2 cellular contexts compared by ENCODE assay signal in the genomic region with DNA sequence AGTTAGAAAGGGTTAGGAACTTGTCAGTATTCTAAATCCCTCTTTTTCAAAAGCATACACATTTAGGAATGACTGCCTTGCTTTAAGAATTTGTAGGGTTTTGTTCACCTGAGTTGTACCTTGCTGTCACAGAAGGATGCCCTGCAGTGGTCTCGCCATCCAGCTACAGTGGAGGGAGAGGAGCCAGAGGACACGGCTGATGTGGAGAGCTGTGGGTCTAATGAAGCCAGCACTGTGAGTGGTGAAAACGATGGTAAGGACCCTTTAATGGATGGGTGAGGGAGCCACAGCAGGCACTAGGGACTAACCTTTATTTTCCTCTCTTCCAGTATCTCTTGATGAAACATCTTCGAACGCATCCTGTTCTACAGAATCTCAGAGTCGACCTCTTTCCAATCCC.
TF ChIP-seq lines count a peak whose summit lies in the region.

No MANE protein-coding gene starts in this region.

TF ChIP-seq in SK-N-SH, 30 proteins besides CTCF, POLR2A, EP300 and RAD21 (continued from another document):
- TF ChIP-seq, protein P1, sequence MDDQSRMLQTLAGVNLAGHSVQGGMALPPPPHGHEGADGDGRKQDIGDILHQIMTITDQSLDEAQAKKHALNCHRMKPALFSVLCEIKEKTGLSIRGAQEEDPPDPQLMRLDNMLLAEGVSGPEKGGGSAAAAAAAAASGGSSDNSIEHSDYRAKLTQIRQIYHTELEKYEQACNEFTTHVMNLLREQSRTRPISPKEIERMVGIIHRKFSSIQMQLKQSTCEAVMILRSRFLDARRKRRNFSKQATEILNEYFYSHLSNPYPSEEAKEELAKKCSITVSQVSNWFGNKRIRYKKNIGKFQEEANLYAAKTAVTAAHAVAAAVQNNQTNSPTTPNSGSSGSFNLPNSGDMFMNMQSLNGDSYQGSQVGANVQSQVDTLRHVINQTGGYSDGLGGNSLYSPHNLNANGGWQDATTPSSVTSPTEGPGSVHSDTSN (IDR thresholded peaks at IDR 0.05) = no peak

TF ChIP-seq in SK-N-SH treated with all-trans-retinoic acid at 6 μM for 48 hours, 23 proteins besides CTCF, POLR2A, EP300 and RAD21 (continued from another document):
- TF ChIP-seq, protein P2, sequence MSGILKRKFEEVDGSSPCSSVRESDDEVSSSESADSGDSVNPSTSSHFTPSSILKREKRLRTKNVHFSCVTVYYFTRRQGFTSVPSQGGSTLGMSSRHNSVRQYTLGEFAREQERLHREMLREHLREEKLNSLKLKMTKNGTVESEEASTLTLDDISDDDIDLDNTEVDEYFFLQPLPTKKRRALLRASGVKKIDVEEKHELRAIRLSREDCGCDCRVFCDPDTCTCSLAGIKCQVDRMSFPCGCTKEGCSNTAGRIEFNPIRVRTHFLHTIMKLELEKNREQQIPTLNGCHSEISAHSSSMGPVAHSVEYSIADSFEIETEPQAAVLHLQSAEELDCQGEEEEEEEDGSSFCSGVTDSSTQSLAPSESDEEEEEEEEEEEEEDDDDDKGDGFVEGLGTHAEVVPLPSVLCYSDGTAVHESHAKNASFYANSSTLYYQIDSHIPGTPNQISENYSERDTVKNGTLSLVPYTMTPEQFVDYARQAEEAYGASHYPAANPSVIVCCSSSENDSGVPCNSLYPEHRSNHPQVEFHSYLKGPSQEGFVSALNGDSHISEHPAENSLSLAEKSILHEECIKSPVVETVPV (CRISPR knock-in tag; IDR thresholded peaks at IDR 0.05) = no peak
- TF ChIP-seq, protein P3, sequence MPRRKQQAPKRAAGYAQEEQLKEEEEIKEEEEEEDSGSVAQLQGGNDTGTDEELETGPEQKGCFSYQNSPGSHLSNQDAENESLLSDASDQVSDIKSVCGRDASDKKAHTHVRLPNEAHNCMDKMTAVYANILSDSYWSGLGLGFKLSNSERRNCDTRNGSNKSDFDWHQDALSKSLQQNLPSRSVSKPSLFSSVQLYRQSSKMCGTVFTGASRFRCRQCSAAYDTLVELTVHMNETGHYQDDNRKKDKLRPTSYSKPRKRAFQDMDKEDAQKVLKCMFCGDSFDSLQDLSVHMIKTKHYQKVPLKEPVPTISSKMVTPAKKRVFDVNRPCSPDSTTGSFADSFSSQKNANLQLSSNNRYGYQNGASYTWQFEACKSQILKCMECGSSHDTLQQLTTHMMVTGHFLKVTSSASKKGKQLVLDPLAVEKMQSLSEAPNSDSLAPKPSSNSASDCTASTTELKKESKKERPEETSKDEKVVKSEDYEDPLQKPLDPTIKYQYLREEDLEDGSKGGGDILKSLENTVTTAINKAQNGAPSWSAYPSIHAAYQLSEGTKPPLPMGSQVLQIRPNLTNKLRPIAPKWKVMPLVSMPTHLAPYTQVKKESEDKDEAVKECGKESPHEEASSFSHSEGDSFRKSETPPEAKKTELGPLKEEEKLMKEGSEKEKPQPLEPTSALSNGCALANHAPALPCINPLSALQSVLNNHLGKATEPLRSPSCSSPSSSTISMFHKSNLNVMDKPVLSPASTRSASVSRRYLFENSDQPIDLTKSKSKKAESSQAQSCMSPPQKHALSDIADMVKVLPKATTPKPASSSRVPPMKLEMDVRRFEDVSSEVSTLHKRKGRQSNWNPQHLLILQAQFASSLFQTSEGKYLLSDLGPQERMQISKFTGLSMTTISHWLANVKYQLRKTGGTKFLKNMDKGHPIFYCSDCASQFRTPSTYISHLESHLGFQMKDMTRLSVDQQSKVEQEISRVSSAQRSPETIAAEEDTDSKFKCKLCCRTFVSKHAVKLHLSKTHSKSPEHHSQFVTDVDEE (CRISPR knock-in tag; IDR thresholded peaks at IDR 0.05) = no peak
- TF ChIP-seq ISL1 (CRISPR knock-in tag; IDR thresholded peaks at IDR 0.05) = no peak
- TF ChIP-seq OSR1 (CRISPR knock-in tag; IDR thresholded peaks at IDR 0.05) = no peak
- no peak for TF ChIP-seq CSDC2 (CRISPR knock-in tag; IDR thresholded peaks at IDR 0.05)
- no peak for TF ChIP-seq RARB (CRISPR knock-in tag; IDR thresholded peaks at IDR 0.05)
- no peak for TF ChIP-seq ZC3H10 (CRISPR knock-in tag; IDR thresholded peaks at IDR 0.05)
TF ChIP-seq in SK-N-SH treated with all-trans-retinoic acid at 6 μM for 48 hours: peak in this region for 0.
